In genomic region chr5:180126716-180127681, GRCh38 we compare ENCODE assay signal across 8 cellular contexts. TPM values are rescaled to one million over a fixed set of nuclear protein-coding genes. Genes with fewer than 3 reads are reported as not detected.
DNase-seq lines count a peak whose midpoint lies in the region; ATAC-seq and TF ChIP-seq lines count a peak whose summit lies in the region.

No MANE protein-coding gene starts in this region.

- no peak overlapping the region for H2AFZ ChIP-seq in Loucy (ENCODE audit: low read length)

- no peak overlapping the region for H3K4me2 ChIP-seq in Loucy (ENCODE audit: low read depth, low read length, poor library complexity, severe bottlenecking)

- H3F3A ChIP-seq in Loucy (ENCODE audit: low read depth) = no peaks in the 10 kb centered on the region

- H3K4me1 ChIP-seq in Loucy (ENCODE audit: insufficient read depth, low read length, poor library complexity, severe bottlenecking) = no peaks in the 10 kb centered on the region
- H3K4me1 ChIP-seq in ascending aorta = no peaks in the 10 kb centered on the region
- H3K4me1 ChIP-seq in iPS-15b (ENCODE audit: control insufficient read depth, insufficient read depth, low read length) = no peaks in the 10 kb centered on the region

- no peaks in the 10 kb centered on the region for H4K20me1 ChIP-seq in Loucy (ENCODE audit: insufficient read depth, low read length, poor library complexity, severe bottlenecking)

- H3K9me3 ChIP-seq in Loucy (ENCODE audit: insufficient read depth, low read depth, low read length) (no peaks in the 10 kb centered on the region), ascending aorta (no peaks in the 10 kb centered on the region), iPS-15b (ENCODE audit: control insufficient read depth, insufficient read depth, low read length) (no peaks in the 10 kb centered on the region)

- no peaks in the 10 kb centered on the region for H3K36me3 ChIP-seq in Loucy (ENCODE audit: insufficient read depth, low read length)
- H3K36me3 ChIP-seq in ascending aorta = no peaks in the 10 kb centered on the region
- H3K36me3 ChIP-seq in iPS-15b (ENCODE audit: control insufficient read depth, insufficient read depth, low read length) = no peaks in the 10 kb centered on the region

- intact Hi-C loops in ascending aorta (cut with DNase I) = no loop called here

- no peaks in the 10 kb centered on the region for H3K9me2 ChIP-seq in Loucy (replicated peaks; ENCODE audit: low read depth, low read length)

- DNase-seq in GM10248 (ENCODE audit: extremely low spot score) = peak; percentile 67
- no peak for DNase-seq in ascending aorta (ENCODE audit: low spot score in 2 of 2)
- peak; percentile 24 for DNase-seq in stimulated activated CD4-positive, alpha-beta T cell treated with anti-CD3 and anti-CD28 coated beads, Interleukin-4, amount 100 ng/mL, for 1 hour
- no peak for DNase-seq in pons (ENCODE audit: low spot score)
- no peak for DNase-seq in NCI-H1436 (lab: John Stamatoyannopoulos, UW)

- H3K9ac ChIP-seq in Loucy (ENCODE audit: low read depth, low read length, poor library complexity, severe bottlenecking) = no peak overlapping the region
- H3K9ac ChIP-seq in iPS-15b (ENCODE audit: low read depth, low read length) = no peak overlapping the region

- no peaks in the 10 kb centered on the region for H3K27me3 ChIP-seq in Loucy (ENCODE audit: insufficient read depth, low read length, poor library complexity, severe bottlenecking)
- H3K27me3 ChIP-seq in ascending aorta = peaks cover 5% of the 10 kb centered on the region
- H3K27me3 ChIP-seq in iPS-15b (ENCODE audit: control insufficient read depth, insufficient read depth, low read length) = peaks cover 2% of the 10 kb centered on the region

- CTCF ChIA-PET in GM10248 (lab: Yijun Ruan, JAX) = interaction anchor here (1.1 to 1.4 kb wide), 2 partner anchors 12 to 189 kb away, joined by 3 to 4 read pairs; no protein-coding TSS in a partner anchor

- TF ChIP-seq CTCF in GM10248 (IDR thresholded peaks at IDR 0.05; ENCODE audit: control extremely low read depth, extremely low read depth, low read depth, missing control alignments) = peak; percentile 74
- TF ChIP-seq CTCF in Loucy (conservative IDR thresholded peaks at IDR 0.05; ENCODE audit: low read length) = peak; percentile 38
- TF ChIP-seq CTCF in ascending aorta (IDR thresholded peaks at IDR 0.05) = peak; percentile 38 to 54 (median 49)

- POLR2A ChIA-PET in GM10248 (lab: Yijun Ruan, JAX) = no interaction called here

- ATAC-seq in GM18909 (IDR thresholded peaks at IDR 0.05; ENCODE audit: poor library complexity, unreplicated experiment) = no peak

- H3K79me2 ChIP-seq in Loucy (ENCODE audit: insufficient read depth, low read length) = no peaks in the 10 kb centered on the region

- H3K4me3 ChIP-seq in Loucy (ENCODE audit: low read length, poor library complexity, severe bottlenecking) (no peak overlapping the region), ascending aorta (no peak overlapping the region), iPS-15b (ENCODE audit: low read depth, low read length) (peak overlapping the region; percentile 32)

- no peak overlapping the region for H3K27ac ChIP-seq in ascending aorta

RNA-seq across cellular contexts. Expression of gene RNF130, which starts 55.4 kb away (rescaled TPM):
- 86.7 TPM for total RNA-seq in ascending aorta

Comparison
In these comparisons a context has a peak if more than half of its experiments do, and no peak if none do; other contexts are left out.
1. DNase-seq: peak in GM10248 (single experiment) and stimulated activated CD4-positive, alpha-beta T cell treated with anti-CD3 and anti-CD28 coated beads, Interleukin-4, amount 100 ng/mL, for 1 hour (single experiment); none in ascending aorta (0 of 2), pons (single experiment) and NCI-H1436 (single experiment).
2. Peak in every context shown above with its lines, with median percentiles within 50 percentile points of each other: CTCF ChIP-seq.